8 cellular contexts compared by ENCODE assay signal in genomic region chr17:2054740-2055493, GRCh38. TPM values are rescaled to one million over a fixed set of nuclear protein-coding genes. Genes with fewer than 3 reads are reported as not detected.
DNase-seq lines count a peak whose midpoint lies in the region; ATAC-seq and TF ChIP-seq lines count a peak whose summit lies in the region.

Gene HIC1 (plus strand): TSS chr17:2055103. CDS start chr17:2056691, 1,588 bp downstream.

- H3K27me3 Mint-ChIP-seq in glutamatergic neuron (ENCODE audit: unreplicated experiment), result peaks cover 6% of the 10 kb centered on the region

- TF ChIP-seq CTCF in glutamatergic neuron (IDR thresholded peaks at IDR 0.05; ENCODE audit: partially characterized antibody, unreplicated experiment) (peak; percentile 97), omental fat pad (IDR thresholded peaks at IDR 0.05) (peak in 2 of 3 donors; percentile 66 to 89), upper lobe of right lung (IDR thresholded peaks at IDR 0.05) (peak; percentile 95)

- H3K27me3 ChIP-seq in upper lobe of right lung, result peaks cover 5% of the 10 kb centered on the region

- intact Hi-C loops in upper lobe of right lung (cut with DNase I), result loop anchor here (2.0 kb wide), 1 partner anchor 190 kb away; no protein-coding TSS in a partner anchor

- H3K27ac ChIP-seq in upper lobe of right lung, result peak within 1 kb of the TSS; percentile 84

- DNase-seq in AG08395 (ENCODE audit: low spot score), result peak; percentile 82
- peak; percentile 91 for DNase-seq in HuH-7.5 (ENCODE audit: low spot score)
- DNase-seq in SKM-1 treated with dmso at 0.1 percent for 144 hours (lab: John Stamatoyannopoulos, UW; ENCODE audit: unreplicated experiment), result peak; percentile 34
- peak; percentile 90 for DNase-seq in activated naive CD4-positive, alpha-beta T cell treated with anti-CD3 and anti-CD28 coated beads, Interleukin-2, amount 50 U/mL, for 72 hours (ENCODE audit: low spot score in 2 of 2)
- DNase-seq in glutamatergic neuron, result peak; percentile 84
- no peak for DNase-seq in omental fat pad (ENCODE audit: low spot score)
- peak; percentile 87 for DNase-seq in upper lobe of right lung

- H3K36me3 Mint-ChIP-seq in activated naive CD4-positive, alpha-beta T cell treated with anti-CD3 and anti-CD28 coated beads, Interleukin-2, amount 50 U/mL, for 72 hours, result peaks cover 6 to 7% of the 10 kb centered on the region in 2 donors
- H3K36me3 Mint-ChIP-seq in glutamatergic neuron (ENCODE audit: unreplicated experiment), result no peaks in the 10 kb centered on the region

- peaks cover 42% of the 10 kb centered on the region for H3K4me1 ChIP-seq in upper lobe of right lung

- peak; percentile 38 for ATAC-seq in GM18909 (IDR thresholded peaks at IDR 0.05; ENCODE audit: poor library complexity, unreplicated experiment)
- ATAC-seq in activated naive CD4-positive, alpha-beta T cell treated with anti-CD3 and anti-CD28 coated beads, Interleukin-2, amount 50 U/mL, for 72 hours, result peak; percentile 61 to 64
- peak; percentile 38 for ATAC-seq in omental fat pad (ENCODE audit: low FRiP score)
- ATAC-seq in upper lobe of right lung, result peak; percentile 71

- peak within 1 kb of the TSS; percentile 67 for H3K4me3 ChIP-seq in upper lobe of right lung

- H3K4me1 Mint-ChIP-seq in glutamatergic neuron (ENCODE audit: low read depth, unreplicated experiment), result peaks cover 3% of the 10 kb centered on the region

- peak within 1 kb of the TSS; percentile 74 for H3K4me3 Mint-ChIP-seq in glutamatergic neuron (ENCODE audit: unreplicated experiment)

- H3K9me3 ChIP-seq in upper lobe of right lung, result no peaks in the 10 kb centered on the region

- no peaks in the 10 kb centered on the region for H3K9me3 Mint-ChIP-seq in activated naive CD4-positive, alpha-beta T cell treated with anti-CD3 and anti-CD28 coated beads, Interleukin-2, amount 50 U/mL, for 72 hours
- H3K9me3 Mint-ChIP-seq in glutamatergic neuron (ENCODE audit: unreplicated experiment), result peaks cover 4% of the 10 kb centered on the region

- H3K36me3 ChIP-seq in upper lobe of right lung, result peaks cover 5% of the 10 kb centered on the region

- peak within 1 kb of the TSS; percentile 61 to 70 for H3K27ac Mint-ChIP-seq in activated naive CD4-positive, alpha-beta T cell treated with anti-CD3 and anti-CD28 coated beads, Interleukin-2, amount 50 U/mL, for 72 hours
- no peak within 1 kb of the TSS for H3K27ac Mint-ChIP-seq in glutamatergic neuron (ENCODE audit: unreplicated experiment)

RNA-seq across cellular contexts. Expression of gene HIC1, which starts in this region (rescaled TPM):
- total RNA-seq in activated naive CD4-positive, alpha-beta T cell treated with anti-CD3 and anti-CD28 coated beads, Interleukin-2, amount 50 U/mL, for 72 hours, result 10 to 100 TPM; 36.8 to 41.8 TPM
- total RNA-seq in glutamatergic neuron (ENCODE audit: unreplicated experiment), result 2.5 TPM
- 10 to 100 TPM in 3 of 4 donors, 1 to 10 TPM in 1; 9.9 to 63.8 (median 37.3) TPM for total RNA-seq in omental fat pad
- total RNA-seq in upper lobe of right lung, result 20.8 TPM
